14 cellular contexts compared by ENCODE assay signal in the genomic region with DNA sequence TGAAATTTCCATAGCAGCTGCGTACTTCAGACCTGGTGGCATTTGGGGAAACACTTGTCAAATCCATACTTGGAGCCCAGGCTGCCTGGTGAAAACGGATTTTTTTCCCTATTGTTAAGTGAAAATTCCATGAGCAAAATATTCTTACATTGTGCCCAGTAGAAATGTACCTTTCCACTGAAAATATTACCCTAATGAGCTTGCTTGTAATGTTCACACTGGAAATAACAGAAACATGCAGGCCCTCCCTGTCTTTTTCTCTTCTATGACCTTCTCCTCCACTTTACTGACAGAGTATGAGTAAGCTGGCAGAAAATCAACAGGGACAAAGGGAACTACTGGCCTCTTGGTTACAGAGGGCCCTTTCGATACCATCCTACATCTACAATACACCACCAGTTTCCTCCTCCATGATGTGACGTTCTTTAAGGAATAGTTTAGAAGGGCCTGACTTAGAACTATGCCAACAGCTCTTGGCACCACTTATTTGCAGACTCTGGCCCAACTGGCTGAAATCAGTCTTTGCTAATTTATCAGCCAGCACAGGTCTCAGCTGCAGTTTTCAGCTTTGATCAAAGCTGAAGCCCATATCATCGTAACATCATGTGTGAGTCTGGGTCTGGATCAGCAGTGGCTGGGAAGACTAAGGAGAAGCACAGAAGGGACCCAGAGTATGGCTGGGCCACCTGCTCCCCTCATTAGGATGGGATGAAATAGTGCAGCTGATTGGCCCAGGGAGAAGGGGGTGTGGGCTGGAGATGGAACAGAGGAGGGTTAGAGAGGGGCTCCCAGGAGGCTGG.
DNase-seq lines count a peak whose midpoint lies in the region; ATAC-seq and TF ChIP-seq lines count a peak whose summit lies in the region.
"Had no signal": no experiment of that assay in that cellular context is flagged by ENCODE, and none has a peak within 500 bp of the region (broad histone marks: within the 10 kb centered on the region; RNA-seq: fewer than 3 reads in every experiment).

No MANE protein-coding gene starts in this region.

- peaks cover 23% of the 10 kb centered on the region for H3K4me1 Mint-ChIP-seq in T-helper 1 cell treated with Interleukin-12 subunit alpha and Interleukin-12 subunit beta and Interleukin-4 antibody, amounts not matched to agents 30 μg/mL and 1 μg/mL, for 36 hours (ENCODE audit: low read depth)

- H3K36me3 ChIP-seq in adipocyte (ENCODE audit: control insufficient read depth, insufficient read depth, low read length, severe bottlenecking): no peaks in the 10 kb centered on the region
- H3K36me3 ChIP-seq: SJCRH30 had no signal

- peak overlapping the region; percentile 11 for H3K4me3 ChIP-seq in adipocyte (ENCODE audit: low read length)
- no peak overlapping the region for H3K4me3 ChIP-seq in dorsolateral prefrontal cortex
- H3K4me3 ChIP-seq: SJCRH30, skin epidermis had no signal

- no peaks in the 10 kb centered on the region for H3K9me3 ChIP-seq in adipocyte (ENCODE audit: control insufficient read depth, low read length)
- H3K9me3 ChIP-seq: SJCRH30 had no signal

- peaks cover 26% of the 10 kb centered on the region for H3K27me3 Mint-ChIP-seq in T-helper 1 cell treated with Interleukin-12 subunit alpha and Interleukin-12 subunit beta and Interleukin-4 antibody, amounts not matched to agents 30 μg/mL and 1 μg/mL, for 36 hours (ENCODE audit: low read depth)

- peak overlapping the region; percentile 87 for H3K27ac Mint-ChIP-seq in T-helper 1 cell treated with Interleukin-12 subunit alpha and Interleukin-12 subunit beta and Interleukin-4 antibody, amounts not matched to agents 30 μg/mL and 1 μg/mL, for 36 hours

- TF ChIP-seq CTCF in dorsolateral prefrontal cortex (IDR thresholded peaks at IDR 0.05 in 54 of 56, conservative IDR thresholded peaks at IDR 0.05 in 2 of 56; ENCODE audit: low read depth in 1 of 56, partially characterized antibody in 56 of 56): no peak

- ATAC-seq in HG02943 (IDR thresholded peaks at IDR 0.05; ENCODE audit: low read depth, unreplicated experiment) (peak; percentile 4), HG02870 (IDR thresholded peaks at IDR 0.05; ENCODE audit: unreplicated experiment) (no peak)

- no peaks in the 10 kb centered on the region for H3K9me3 Mint-ChIP-seq in T-helper 1 cell treated with Interleukin-12 subunit alpha and Interleukin-12 subunit beta and Interleukin-4 antibody, amounts not matched to agents 30 μg/mL and 1 μg/mL, for 36 hours

- no peak overlapping the region for H3K4me3 Mint-ChIP-seq in T-helper 1 cell treated with Interleukin-12 subunit alpha and Interleukin-12 subunit beta and Interleukin-4 antibody, amounts not matched to agents 30 μg/mL and 1 μg/mL, for 36 hours

- no peaks in the 10 kb centered on the region for H3K27me3 ChIP-seq in adipocyte (replicated peaks; ENCODE audit: control insufficient read depth, insufficient read depth, low read length)
- peaks cover 0 to 2% (median 0%) of the 10 kb centered on the region in 45 donors for H3K27me3 ChIP-seq in dorsolateral prefrontal cortex

- H3K9ac ChIP-seq in adipocyte (ENCODE audit: low read length): peak overlapping the region; percentile 63

- peak overlapping the region in 5 of 59 donors; percentile 2 to 48 (median 21) for H3K27ac ChIP-seq in dorsolateral prefrontal cortex
- H3K27ac ChIP-seq: epithelial cell of prostate, SJCRH30 had no signal

- DNase-seq in T-helper 1 cell (no peak), adipocyte (ENCODE audit: low read depth) (no peak), midbrain (lab: John Stamatoyannopoulos, UW) (peak; percentile 16), dorsolateral prefrontal cortex (no peak), T-helper 9 cell (no peak)
- DNase-seq: hypothalamus, NCI-H2029, NCI-H748 treated with DMSO at 0.1 percent for 48 hours, SJCRH30 had no signal

- H3K4me1 ChIP-seq in adipocyte (ENCODE audit: control insufficient read depth, insufficient read depth, low read length): peaks cover 49% of the 10 kb centered on the region

- peaks cover 7% of the 10 kb centered on the region for H3K36me3 Mint-ChIP-seq in T-helper 1 cell treated with Interleukin-12 subunit alpha and Interleukin-12 subunit beta and Interleukin-4 antibody, amounts not matched to agents 30 μg/mL and 1 μg/mL, for 36 hours (ENCODE audit: low read depth)

- intact Hi-C loops in dorsolateral prefrontal cortex (cut with DNase I): no loop called here
